ENCODE assay signal across 29 cellular contexts in genomic region chr18:13207274-13207673, GRCh38. TPM values are rescaled to one million over a fixed set of nuclear protein-coding genes. Genes with fewer than 3 reads are reported as not detected.
"Had no signal": no experiment of that assay in that cellular context is flagged by ENCODE, and none has a peak within 500 bp of the region (broad histone marks: within the 10 kb centered on the region; RNA-seq: fewer than 3 reads in every experiment).

No MANE protein-coding gene starts in this region.

- H3K36me3 ChIP-seq: gastroesophageal sphincter, heart left ventricle, right lobe of liver, stomach, thyroid gland had no signal

- H3K9me3 Mint-ChIP-seq: dendritic cell treated with granulocyte-macrophage colony-stimulating factor and Interleukin-4, amounts not matched to agents 40 ng/mL and 50 ng/mL, for 4 days; endodermal cell; memory B cell; mesothelial cell of epicardium; natural killer cell treated with Interleukin-12 subunit alpha and Interleukin-12 subunit beta and Interleukin-15 and Interleukin-18, amount 100 ng/mL, for 72 hours; neural crest cell; type B pancreatic cell had no signal

- H3K27ac ChIP-seq: epithelial cell of prostate, foreskin keratinocyte, gastroesophageal sphincter, heart left ventricle, hepatocyte, parathyroid adenoma, right lobe of liver, stomach, thyroid gland had no signal

- DNase-seq: effector CD8-positive, alpha-beta T cell; endodermal cell; foreskin keratinocyte; heart left ventricle; kidney; mucosa of descending colon; naive B cell; right lobe of liver; small intestine; stimulated activated CD4-positive, alpha-beta T cell treated with anti-CD3 and anti-CD28 coated beads, Interleukin-15, amount 100 ng/mL, for 24 hours; stimulated activated CD4-positive, alpha-beta T cell treated with anti-CD3 and anti-CD28 coated beads, Interleukin-2, amount 100 ng/mL, for 48 hours; stimulated activated naive B cell treated with anti-CD40 and anti-IgM and Interleukin-4, amounts not matched to agents 10 μg/mL and 1 μg/mL and 100 μg/mL, for 72 hours; stomach; thyroid gland had no signal

- H3K79me2 ChIP-seq: hepatocyte, parathyroid adenoma had no signal

- H3K27me3 ChIP-seq: foreskin keratinocyte, gastroesophageal sphincter, heart left ventricle, hepatocyte, right lobe of liver, stomach, thyroid gland had no signal

- H3K9ac ChIP-seq: parathyroid adenoma had no signal

- H3K27ac Mint-ChIP-seq: dendritic cell treated with granulocyte-macrophage colony-stimulating factor and Interleukin-4, amounts not matched to agents 40 ng/mL and 50 ng/mL, for 4 days; endodermal cell; memory B cell; mesothelial cell of epicardium; naive B cell; natural killer cell treated with Interleukin-12 subunit alpha and Interleukin-12 subunit beta and Interleukin-15 and Interleukin-18, amount 100 ng/mL, for 72 hours; progenitor cell of endocrine pancreas; stimulated activated naive B cell treated with anti-CD40 and anti-IgM and Interleukin-4, amounts not matched to agents 10 μg/mL and 1 μg/mL and 100 μg/mL, for 72 hours; type B pancreatic cell had no signal

- H2AFZ ChIP-seq: hepatocyte, parathyroid adenoma had no signal

- H3K4me3 ChIP-seq: gastroesophageal sphincter, heart left ventricle, hepatocyte, lung, mucosa of descending colon, right lobe of liver, stomach, thyroid gland had no signal

- H3K4me1 ChIP-seq: foreskin keratinocyte, gastroesophageal sphincter, heart left ventricle, parathyroid adenoma, right lobe of liver, stomach had no signal

- H3K4me2 ChIP-seq: hepatocyte had no signal

- H3K4me3 Mint-ChIP-seq: dendritic cell treated with granulocyte-macrophage colony-stimulating factor and Interleukin-4, amounts not matched to agents 40 ng/mL and 50 ng/mL, for 4 days; endodermal cell; memory B cell; mesothelial cell of epicardium; naive B cell; natural killer cell treated with Interleukin-12 subunit alpha and Interleukin-12 subunit beta and Interleukin-15 and Interleukin-18, amount 100 ng/mL, for 72 hours; neural crest cell; stimulated activated naive B cell treated with anti-CD40 and anti-IgM and Interleukin-4, amounts not matched to agents 10 μg/mL and 1 μg/mL and 100 μg/mL, for 72 hours; type B pancreatic cell had no signal

- H3K9me3 ChIP-seq: gastroesophageal sphincter, mucosa of descending colon, right lobe of liver, stomach, thyroid gland had no signal

- ATAC-seq: esophagus mucosa; foreskin keratinocyte; gastroesophageal sphincter; heart left ventricle; left lobe of liver; mucosa of descending colon; natural killer cell treated with Interleukin-12 subunit alpha and Interleukin-12 subunit beta and Interleukin-15 and Interleukin-18, amount 100 ng/mL, for 72 hours; right lobe of liver; stimulated activated naive B cell treated with anti-CD40 and anti-IgM and Interleukin-4, amounts not matched to agents 10 μg/mL and 1 μg/mL and 100 μg/mL, for 72 hours had no signal

- H3K4me1 Mint-ChIP-seq: endodermal cell; memory B cell; mesothelial cell of epicardium; naive B cell; neural crest cell; stimulated activated naive B cell treated with anti-CD40 and anti-IgM and Interleukin-4, amounts not matched to agents 10 μg/mL and 1 μg/mL and 100 μg/mL, for 72 hours had no signal

RNA-seq across cellular contexts. Expression of gene LDLRAD4, which starts 11.3 kb away (rescaled TPM):
- polyA plus RNA-seq: fibroblast of lung, foreskin keratinocyte had no signal
